8 cellular contexts compared by ENCODE assay signal in genomic region chr3:180913582-180914404, GRCh38. TPM values are rescaled to one million over a fixed set of nuclear protein-coding genes. Genes with fewer than 3 reads are reported as not detected.
A peak's percentile ranks its signal among the peaks of the same experiment; 100 is the strongest.
DNase-seq lines count a peak whose midpoint lies in the region; ATAC-seq and TF ChIP-seq lines count a peak whose summit lies in the region.

No MANE protein-coding gene starts in this region.

- H3K9ac ChIP-seq in Loucy (ENCODE audit: low read depth, low read length, poor library complexity, severe bottlenecking) = peak overlapping the region; percentile 96
- H3K9ac ChIP-seq in muscle layer of colon (ENCODE audit: low read length) = peak overlapping the region; percentile 98

- no peaks in the 10 kb centered on the region for H3K27me3 Mint-ChIP-seq in CD4-positive, alpha-beta T cell

- peaks cover 62% of the 10 kb centered on the region for H4K20me1 ChIP-seq in Loucy (ENCODE audit: insufficient read depth, low read length, poor library complexity, severe bottlenecking)

- H3K4me1 Mint-ChIP-seq in CD4-positive, alpha-beta T cell (ENCODE audit: low read depth) = peaks cover 76% of the 10 kb centered on the region

- peaks cover 63% of the 10 kb centered on the region for H3K79me2 ChIP-seq in Loucy (ENCODE audit: insufficient read depth, low read length)

- peak overlapping the region; percentile 89 for H3K27ac ChIP-seq in CD4-positive, alpha-beta T cell (ENCODE audit: low read depth, low read length)
- H3K27ac ChIP-seq in muscle layer of colon (ENCODE audit: low read depth, low read length) = no peak overlapping the region

- intact Hi-C loops in CD4-positive, alpha-beta T cell (cut with DNase I, micrococcal nuclease) = loop anchor here (2.0 to 10.0 kb wide), 5 partner anchors 74 to 1881 kb away; partner anchors contain the start of genes ATP11B (in 1 of the 2), DNAJC19 (in 1 of the 2), TTC14 (in 1 of the 2) and ZNF639 (in 1 of the 2)

- no peaks in the 10 kb centered on the region for H3K9me3 ChIP-seq in CD4-positive, alpha-beta T cell (ENCODE audit: control insufficient read depth, low read length)
- H3K9me3 ChIP-seq in Loucy (ENCODE audit: insufficient read depth, low read depth, low read length) (no peaks in the 10 kb centered on the region), muscle layer of colon (ENCODE audit: low read length) (no peaks in the 10 kb centered on the region)

- peak overlapping the region; percentile 94 for H3K27ac Mint-ChIP-seq in CD4-positive, alpha-beta T cell

- CTCF ChIA-PET in CD4-positive, alpha-beta T cell (lab: Charles Lee) = interaction anchor here (1.0 to 1.1 kb wide), 2 partner anchors 64 to 67 kb away, joined by 3 read pairs; no protein-coding TSS in a partner anchor

- peak overlapping the region; percentile 97 for H3K4me3 ChIP-seq in Loucy (ENCODE audit: low read length, poor library complexity, severe bottlenecking)
- H3K4me3 ChIP-seq in choroid plexus epithelial cell (ENCODE audit: low read depth, low read length) = peak overlapping the region; percentile 93
- H3K4me3 ChIP-seq in muscle layer of colon (ENCODE audit: low read depth in 1 of 2, low read length in 2 of 2) = peak overlapping the region; percentile 97 to 98

- no peak for ATAC-seq in CD4-positive, alpha-beta T cell (ENCODE audit: poor library complexity)
- ATAC-seq in HG02571 (IDR thresholded peaks at IDR 0.05; ENCODE audit: unreplicated experiment) (no peak), HG02870 (IDR thresholded peaks at IDR 0.05; ENCODE audit: unreplicated experiment) (no peak)

- H3K27me3 ChIP-seq in CD4-positive, alpha-beta T cell (ENCODE audit: control insufficient read depth, insufficient read depth, low read length) = no peaks in the 10 kb centered on the region
- H3K27me3 ChIP-seq in Loucy (ENCODE audit: insufficient read depth, low read length, poor library complexity, severe bottlenecking) (no peaks in the 10 kb centered on the region), muscle layer of colon (ENCODE audit: control insufficient read depth in 1 of 2, insufficient read depth in 2 of 2, low read length in 2 of 2) (no peaks in the 10 kb centered on the region)

- no peak for TF ChIP-seq CTCF in CD4-positive, alpha-beta T cell (IDR thresholded peaks at IDR 0.05)
- TF ChIP-seq CTCF in Loucy (conservative IDR thresholded peaks at IDR 0.05; ENCODE audit: low read length) = no peak
- TF ChIP-seq CTCF in choroid plexus epithelial cell (conservative IDR thresholded peaks at IDR 0.05; ENCODE audit: low read depth, low read length) = no peak

- H2AFZ ChIP-seq in Loucy (ENCODE audit: low read length) = no peak overlapping the region

- H3K4me1 ChIP-seq in Loucy (ENCODE audit: insufficient read depth, low read length, poor library complexity, severe bottlenecking) = peaks cover 46% of the 10 kb centered on the region
- peaks cover 17% of the 10 kb centered on the region for H3K4me1 ChIP-seq in muscle layer of colon (ENCODE audit: insufficient read depth, low read length)

- POLR2A ChIA-PET in CD4-positive, alpha-beta T cell (lab: Charles Lee) = interaction anchor here (0.9 to 4.1 kb wide), 5 partner anchors 17 to 311 kb away, joined by 3 to 41 read pairs (median 6); partner anchors contain the start of genes DNAJC19 and TTC14

- no peak for DNase-seq in CD4-positive, alpha-beta T cell
- DNase-seq in choroid plexus epithelial cell (ENCODE audit: low read depth) (peak; percentile 31), activated gamma-delta T cell treated with Interleukin-2 at 50 U/mL for 16 hours (no peak), KG1 (lab: John Stamatoyannopoulos, UW) (no peak)

- H3F3A ChIP-seq in Loucy (ENCODE audit: low read depth) = no peaks in the 10 kb centered on the region

- H3K4me3 Mint-ChIP-seq in CD4-positive, alpha-beta T cell = peak overlapping the region; percentile 97

- H3K4me2 ChIP-seq in Loucy (ENCODE audit: low read depth, low read length, poor library complexity, severe bottlenecking) = peak overlapping the region; percentile 98

- no peaks in the 10 kb centered on the region for H3K9me2 ChIP-seq in Loucy (replicated peaks; ENCODE audit: low read depth, low read length)

- H3K9me3 Mint-ChIP-seq in CD4-positive, alpha-beta T cell = no peaks in the 10 kb centered on the region

- H3K36me3 ChIP-seq in Loucy (ENCODE audit: insufficient read depth, low read length) = no peaks in the 10 kb centered on the region; the same call in 1 of the 2 replicates
- H3K36me3 ChIP-seq in muscle layer of colon (ENCODE audit: insufficient read depth, low read length) = no peaks in the 10 kb centered on the region

- H3K36me3 Mint-ChIP-seq in CD4-positive, alpha-beta T cell (ENCODE audit: low read depth) = peaks cover 59% of the 10 kb centered on the region

RNA-seq across cellular contexts. Expression of gene FXR1, which starts 1.3 kb away (rescaled TPM):
- 100 to 1,000 TPM; 172 to 174 TPM for total RNA-seq in CD4-positive, alpha-beta T cell
